8 cellular contexts compared by ENCODE assay signal in the genomic region with DNA sequence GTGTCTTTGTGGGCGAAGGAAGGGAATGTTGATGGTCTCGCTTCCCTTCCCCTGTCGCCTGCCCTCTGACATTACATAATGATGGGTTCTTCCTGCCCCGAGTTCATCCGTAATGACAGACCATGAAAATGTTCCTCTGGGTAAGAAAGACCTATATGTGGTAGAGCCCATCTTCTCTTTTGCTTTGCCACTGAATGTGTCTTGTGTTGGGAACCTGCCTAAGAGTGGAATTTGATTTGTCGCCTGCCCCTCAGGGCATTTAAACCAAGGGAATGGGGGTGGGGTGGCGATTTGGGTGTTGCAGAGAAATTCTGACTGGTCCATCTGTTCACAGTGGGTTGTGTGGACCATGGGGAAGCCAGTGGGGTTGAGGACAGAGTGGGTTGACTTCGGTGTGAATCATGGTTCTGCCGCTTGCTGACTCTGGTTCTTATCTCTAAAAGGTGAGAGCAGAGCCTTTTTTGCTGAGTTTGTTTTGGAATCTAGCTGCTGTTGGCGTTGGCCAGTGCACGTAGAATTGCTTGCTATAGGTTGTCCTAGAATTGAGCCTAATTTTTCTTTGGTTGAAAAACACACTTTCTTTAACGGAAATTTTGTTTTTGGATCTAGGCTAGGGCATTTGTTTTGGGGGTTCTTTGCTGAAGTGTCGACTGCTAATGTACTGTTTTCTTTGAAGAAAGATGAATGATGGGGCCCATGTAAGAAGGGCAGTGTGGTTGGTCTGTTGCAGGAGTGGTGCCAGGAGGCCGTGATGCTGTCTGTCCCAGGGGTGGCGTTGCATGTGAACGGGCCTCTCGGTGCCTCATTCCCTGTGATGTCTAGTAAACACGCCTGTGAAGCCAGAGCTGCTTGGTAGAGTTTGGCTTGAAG. TPM values are rescaled to one million over a fixed set of nuclear protein-coding genes. Genes with fewer than 3 reads are reported as not detected.
DNase-seq lines count a peak whose midpoint lies in the region; ATAC-seq, FAIRE-seq and TF ChIP-seq lines count a peak whose summit lies in the region.

No MANE protein-coding gene starts in this region.

- H3F3A ChIP-seq in neural cell (ENCODE audit: insufficient read depth, low read length, poor library complexity, severe bottlenecking), result no peaks in the 10 kb centered on the region

- H3K27me3 ChIP-seq in ectodermal cell (ENCODE audit: control insufficient read depth, insufficient read depth, low read length, poor library complexity, severe bottlenecking) (no peaks in the 10 kb centered on the region), neural cell (ENCODE audit: insufficient read depth, low read depth, low read length) (no peaks in the 10 kb centered on the region)

- in situ Hi-C loops in SK-MEL-5 (cut with HindIII; ENCODE audit: low pct_unique_long_range_greater_than_20kb, low sequenced_read_pairs), result no loop called here

- peak overlapping the region; percentile 81 for H3K9ac ChIP-seq in neural cell (ENCODE audit: low read length)

- TF ChIP-seq RAD21 in neural cell (conservative IDR thresholded peaks at IDR 0.05), result no peak

- peak overlapping the region; percentile 62 for H2AFZ ChIP-seq in neural cell (ENCODE audit: low read depth, low read length)

- H3K36me3 ChIP-seq in ectodermal cell (ENCODE audit: control insufficient read depth, insufficient read depth, low read length) (no peaks in the 10 kb centered on the region), neural cell (ENCODE audit: insufficient read depth, low read length) (no peaks in the 10 kb centered on the region)

- H3K27ac Mint-ChIP-seq in activated CD4-positive, alpha-beta T cell treated with anti-CD3 and anti-CD28 coated beads for 36 hours, result peak overlapping the region; percentile 94

- H3K9me3 ChIP-seq in ectodermal cell (ENCODE audit: control insufficient read depth, low read length) (no peaks in the 10 kb centered on the region), neural cell (ENCODE audit: low read length) (no peaks in the 10 kb centered on the region)

- no peak overlapping the region for H3K27ac ChIP-seq in ectodermal cell (ENCODE audit: insufficient read depth, low read depth, low read length, poor library complexity, severe bottlenecking)
- peak overlapping the region; percentile 54 for H3K27ac ChIP-seq in neural cell (ENCODE audit: low read length)

- intact Hi-C loops in activated CD4-positive, alpha-beta T cell treated with anti-CD3 and anti-CD28 coated beads for 36 hours (cut with DNase I, micrococcal nuclease), result loop anchor here (1.0 to 10.0 kb wide), 7 partner anchors 9 to 286 kb away; partner anchors contain the start of genes COA5 (in 1 of the 2), MGAT4A (in 1 of the 2) and UNC50 (in 1 of the 2)

- no peak for FAIRE-seq in HTR-8/SVneo (lab: Jason Lieb, UNC)

- TF ChIP-seq EP300 in neural cell (conservative IDR thresholded peaks at IDR 0.05; ENCODE audit: poor library complexity, severe bottlenecking), result no peak

- TF ChIP-seq CTCF in neural cell (IDR thresholded peaks at IDR 0.05; ENCODE audit: poor library complexity, severe bottlenecking), result no peak

- peak overlapping the region; percentile 85 for H3K4me3 ChIP-seq in ectodermal cell (ENCODE audit: insufficient read depth, low read depth, low read length)
- H3K4me3 ChIP-seq in neural cell (ENCODE audit: low read length), result peak overlapping the region; percentile 85

- 53 to 56% methylated on average over 18 of the region's 18 CpGs for WGBS in ectodermal cell, 2 experiments

- H3K4me3 Mint-ChIP-seq in activated CD4-positive, alpha-beta T cell treated with anti-CD3 and anti-CD28 coated beads for 36 hours, result peak overlapping the region; percentile 83

- peak overlapping the region; percentile 68 for H3K4me2 ChIP-seq in neural cell (ENCODE audit: low read length)

- CTCF ChIA-PET in activated CD4-positive, alpha-beta T cell treated with anti-CD3 and anti-CD28 coated beads for 36 hours (lab: Charles Lee), result interaction anchor here (0.7 to 4.0 kb wide), 11 partner anchors 12 to 163 kb away, joined by 3 to 31 read pairs (median 5); no protein-coding TSS in a partner anchor

- H4K20me1 ChIP-seq in neural cell (ENCODE audit: insufficient read depth), result no peaks in the 10 kb centered on the region

- H3K79me2 ChIP-seq in neural cell (replicated peaks; ENCODE audit: insufficient read depth, low read length), result peaks cover 52% of the 10 kb centered on the region

- H3K27me3 Mint-ChIP-seq in activated CD4-positive, alpha-beta T cell treated with anti-CD3 and anti-CD28 coated beads for 36 hours, result no peaks in the 10 kb centered on the region

- peaks cover 13% of the 10 kb centered on the region for H3K4me1 ChIP-seq in ectodermal cell (ENCODE audit: control insufficient read depth, insufficient read depth, low read length)

- H3K9me2 ChIP-seq in neural cell (ENCODE audit: insufficient read depth, low read length), result no peaks in the 10 kb centered on the region

- ATAC-seq in activated CD4-positive, alpha-beta T cell treated with anti-CD3 and anti-CD28 coated beads for 36 hours, result peak; percentile 52
- ATAC-seq in HG03571 (IDR thresholded peaks at IDR 0.05; ENCODE audit: unreplicated experiment), result no peak

- no peaks in the 10 kb centered on the region for H3K36me3 Mint-ChIP-seq in activated CD4-positive, alpha-beta T cell treated with anti-CD3 and anti-CD28 coated beads for 36 hours (ENCODE audit: low read depth)

- no peaks in the 10 kb centered on the region for H3K9me3 Mint-ChIP-seq in activated CD4-positive, alpha-beta T cell treated with anti-CD3 and anti-CD28 coated beads for 36 hours (ENCODE audit: low read depth)

- DNase-seq in activated CD4-positive, alpha-beta T cell treated with anti-CD3 and anti-CD28 coated beads for 36 hours, result peak; percentile 63
- no peak for DNase-seq in activated CD4-positive, alpha-beta T cell treated with anti-CD3 and anti-CD28 coated beads, Interleukin-2, amount 50 U/mL, for 4 hours
- DNase-seq in SK-MEL-5 (ENCODE audit: low read depth, low spot score) (peak; percentile 30), NCI-H1105 treated with DMSO at 0.1 percent for 48 hours (lab: John Stamatoyannopoulos, UW) (no peak), HTR-8/SVneo (ENCODE audit: insufficient read length, low spot score) (no peak)

- peaks cover 52% of the 10 kb centered on the region for H3K4me1 Mint-ChIP-seq in activated CD4-positive, alpha-beta T cell treated with anti-CD3 and anti-CD28 coated beads for 36 hours

- POLR2A ChIA-PET in activated CD4-positive, alpha-beta T cell treated with anti-CD3 and anti-CD28 coated beads for 36 hours (lab: Charles Lee), result interaction anchor here (0.9 to 1.1 kb wide), 3 partner anchors 10 to 19 kb away, joined by 3 to 6 read pairs (median 5); no protein-coding TSS in a partner anchor

TF ChIP-seq in neural cell, 6 proteins besides CTCF, POLR2A, EP300 and RAD21:
- no peak for TF ChIP-seq TAF1 (IDR thresholded peaks at IDR 0.05; ENCODE audit: low read depth)
- TF ChIP-seq MXI1 (conservative IDR thresholded peaks at IDR 0.05; ENCODE audit: poor library complexity, severe bottlenecking), result no peak
- TF ChIP-seq REST (IDR thresholded peaks at IDR 0.05; ENCODE audit: borderline replicate concordance), result no peak
- no peak for TF ChIP-seq SMC3 (conservative IDR thresholded peaks at IDR 0.05; ENCODE audit: poor library complexity)
- no peak for TF ChIP-seq EZH2 (IDR thresholded peaks at IDR 0.05; ENCODE audit: borderline replicate concordance, insufficient read depth, low read length, poor library complexity, severe bottlenecking)
- no peak for TF ChIP-seq POLR2AphosphoS5 (IDR thresholded peaks at IDR 0.05)

RNA-seq across cellular contexts. Expression of gene INPP4A, which starts 1.3 kb away (rescaled TPM):
- 10 to 100 TPM; 29.1 to 33.0 TPM for total RNA-seq in activated CD4-positive, alpha-beta T cell treated with anti-CD3 and anti-CD28 coated beads for 36 hours
- 10.9 and 12.7 TPM in 2 replicates for total RNA-seq in SK-MEL-5 (2014; rRNA removed; shearing (Covaris generic))
- polyA plus RNA-seq in SK-MEL-5 (2015; cell fraction: cytosol; rRNA removed), result 10.5 and 14.0 TPM in 2 replicates
- polyA plus RNA-seq in SK-MEL-5 (2015; cell fraction: nucleus; rRNA removed), result 37.2 and 37.5 TPM in 2 replicates
- polyA plus RNA-seq in ectodermal cell (2013, experiment 1 of 4), result 26.6 TPM
- polyA plus RNA-seq in ectodermal cell (2013, experiment 2 of 4), result 26.8 TPM
- polyA plus RNA-seq in ectodermal cell (2013, experiment 3 of 4), result 21.5 TPM
- 22.1 TPM for polyA plus RNA-seq in ectodermal cell (2013, experiment 4 of 4)
- polyA plus RNA-seq in neural cell, result 51.4 and 52.9 TPM in 2 replicates
- 107 TPM in 2 replicates for polyA minus RNA-seq in neural cell

Comparison
In these comparisons a context has a peak if more than half of its experiments do, and no peak if none do; other contexts are left out.
1. DNase-seq: peak in activated CD4-positive, alpha-beta T cell treated with anti-CD3 and anti-CD28 coated beads for 36 hours (single experiment) and SK-MEL-5 (single experiment); none in activated CD4-positive, alpha-beta T cell treated with anti-CD3 and anti-CD28 coated beads, Interleukin-2, amount 50 U/mL, for 4 hours (0 of 2), NCI-H1105 treated with DMSO at 0.1 percent for 48 hours (single experiment) and HTR-8/SVneo (single experiment).